ENCODE assay signal across 8 cellular contexts in genomic region chr17:81910840-81911276, GRCh38. TPM values are rescaled to one million over a fixed set of nuclear protein-coding genes. Genes with fewer than 3 reads are reported as not detected.
DNase-seq lines count a peak whose midpoint lies in the region; ATAC-seq and TF ChIP-seq lines count a peak whose summit lies in the region.

No MANE protein-coding gene starts in this region.

- intact Hi-C loops in Calu3 (cut with micrococcal nuclease; ENCODE audit: unreplicated experiment) (no loop called here), IMR-90 (cut with micrococcal nuclease) (no loop called here), sciatic nerve (cut with DNase I) (no loop called here)

- no peak overlapping the region; the same call in 1 of the 2 replicates for H3K56ac ChIP-seq in IMR-90 (ENCODE audit: extremely low read depth, insufficient read depth, low read length)

- H2BK15ac ChIP-seq in IMR-90 (ENCODE audit: low read depth, low read length): no peak overlapping the region

- no peak overlapping the region for H4K5ac ChIP-seq in IMR-90 (ENCODE audit: low read depth, low read length)

- no peak overlapping the region for H2BK5ac ChIP-seq in IMR-90 (ENCODE audit: low read depth, low read length, poor library complexity, severe bottlenecking)

- dilution Hi-C loops in IMR-90 (cut with HindIII; ENCODE audit: low sequenced_read_pairs, unreplicated experiment): no loop called here

- H4K8ac ChIP-seq in IMR-90 (ENCODE audit: low read depth in 2 of 2, low read length in 2 of 2): no peak overlapping the region

- in situ Hi-C loops in IMR-90 (cut with MboI; ENCODE audit: low sequenced_read_pairs): no loop called here

- H3K4me1 Mint-ChIP-seq in Calu3 (ENCODE audit: low read depth, unreplicated experiment): peaks cover 30% of the 10 kb centered on the region
- peaks cover 8% of the 10 kb centered on the region for H3K4me1 Mint-ChIP-seq in central memory CD8-positive, alpha-beta T cell

- no peaks in the 10 kb centered on the region for H3K9me3 Mint-ChIP-seq in Calu3 (ENCODE audit: low read depth, unreplicated experiment)
- no peaks in the 10 kb centered on the region for H3K9me3 Mint-ChIP-seq in central memory CD8-positive, alpha-beta T cell

- no peak for TF ChIP-seq RAD21 in IMR-90 (IDR thresholded peaks at IDR 0.05; ENCODE audit: low read length)

- H3K4ac ChIP-seq in IMR-90 (ENCODE audit: low read depth, low read length): peak overlapping the region; percentile 11; the same call in 1 of the 2 replicates

- H3K27ac ChIP-seq in IMR-90 (ENCODE audit: insufficient read depth, low read length) (peak overlapping the region; percentile 4; the same call in 1 of the 2 replicates), mucosa of rectum (ENCODE audit: low read depth in 2 of 2, low read length in 2 of 2) (peak overlapping the region; percentile 58 to 77)

- peak overlapping the region; percentile 90 for H3K4me3 ChIP-seq in IMR-90 (ENCODE audit: insufficient read depth, low read depth, low read length)
- peak overlapping the region; percentile 76 to 79 for H3K4me3 ChIP-seq in mucosa of rectum (ENCODE audit: low read length in 2 of 2)

- TF ChIP-seq POLR2A in IMR-90 (IDR thresholded peaks at IDR 0.05; ENCODE audit: low read depth, low read length): no peak

- H3K9me1 ChIP-seq in IMR-90 (ENCODE audit: insufficient read depth, low read length): peaks cover 8% of the 10 kb centered on the region; the same call in 1 of the 2 replicates

- no peak for TF ChIP-seq CTCF in Calu3 (IDR thresholded peaks at IDR 0.05; ENCODE audit: unreplicated experiment)
- no peak for TF ChIP-seq CTCF in IMR-90 (conservative IDR thresholded peaks at IDR 0.05; ENCODE audit: low read depth, low read length)

- H3K4me3 Mint-ChIP-seq in Calu3 (ENCODE audit: low read depth, unreplicated experiment): peak overlapping the region; percentile 78
- H3K4me3 Mint-ChIP-seq in central memory CD8-positive, alpha-beta T cell: peak overlapping the region; percentile 72

- H2AK9ac ChIP-seq in IMR-90 (replicated peaks; ENCODE audit: low read depth, low read length, poor library complexity): peak overlapping the region; percentile 93

- H2BK120ac ChIP-seq in IMR-90 (ENCODE audit: low read depth, low read length): no peak overlapping the region

- peak overlapping the region; percentile 65 for H3K4me2 ChIP-seq in IMR-90 (ENCODE audit: low read depth, low read length)

- no peaks in the 10 kb centered on the region for H3K27me3 Mint-ChIP-seq in Calu3 (ENCODE audit: unreplicated experiment)
- no peaks in the 10 kb centered on the region for H3K27me3 Mint-ChIP-seq in central memory CD8-positive, alpha-beta T cell

- no TSS peak for BruUV-seq in Calu3 (replicated peaks; lab: Mats Ljungman, UMichigan)
- no TSS peak for BruUV-seq in IMR-90 (replicated peaks; lab: Mats Ljungman, UMichigan)

- H3K14ac ChIP-seq in IMR-90 (replicated peaks; ENCODE audit: low read depth, low read length): 0 out of 2 replicates have a peak overlapping the region, but pooled peaks have one; percentile 33

- H3K4me1 ChIP-seq in IMR-90 (ENCODE audit: control insufficient read depth, insufficient read depth, low read length) (peaks cover 5% of the 10 kb centered on the region), mucosa of rectum (ENCODE audit: control insufficient read depth in 2 of 2, insufficient read depth in 2 of 2, low read length in 2 of 2) (peaks cover 10 to 12% of the 10 kb centered on the region in 2 donors)

- no peak for DNase-seq in Calu3
- no peak for DNase-seq in IMR-90
- no peak for DNase-seq in central memory CD8-positive, alpha-beta T cell (ENCODE audit: low spot score in 2 of 2)
- DNase-seq in OCI-M2 (lab: John Stamatoyannopoulos, UW; ENCODE audit: unreplicated experiment): no peak
- DNase-seq in sciatic nerve (ENCODE audit: low spot score): no peak
- DNase-seq in NCI-H226: no peak

- H3K36me3 Mint-ChIP-seq in Calu3 (ENCODE audit: insufficient read depth, unreplicated experiment): peaks cover 63% of the 10 kb centered on the region
- peaks cover 23% of the 10 kb centered on the region for H3K36me3 Mint-ChIP-seq in central memory CD8-positive, alpha-beta T cell (ENCODE audit: insufficient read depth)

- WGBS in IMR-90 (ENCODE audit: extremely low coverage in 2 of 2, insufficient read length in 1 of 2), 2 experiments: 1% methylated on average over 22 of the region's 55 CpGs; no CpG with 5 or more reads in 1 of the 2 experiments

- H3K79me1 ChIP-seq in IMR-90 (ENCODE audit: low read depth in 1 of 2, low read length in 2 of 2): peaks cover 7 to 38% of the 10 kb centered on the region in 2 experiments; a peak in 3 of 4 replicates

- H2AK5ac ChIP-seq in IMR-90 (ENCODE audit: low read depth, low read length): no peak overlapping the region

- H3K9ac ChIP-seq in IMR-90 (ENCODE audit: low read depth, low read length) (peak overlapping the region; percentile 55), mucosa of rectum (ENCODE audit: low read depth in 1 of 2, low read length in 2 of 2) (peak overlapping the region; percentile 61 to 76)

- POLR2A ChIA-PET in IMR-90 (lab: Charles Lee; ENCODE audit: unreplicated experiment): no interaction called here

- H4K91ac ChIP-seq in IMR-90 (ENCODE audit: insufficient read depth, low read depth, low read length): no peak overlapping the region

- H4K20me1 ChIP-seq in IMR-90 (ENCODE audit: insufficient read depth, low read length): peaks cover 27% of the 10 kb centered on the region

- H3K27me3 ChIP-seq in IMR-90 (ENCODE audit: control insufficient read depth, insufficient read depth, low read length) (no peaks in the 10 kb centered on the region), mucosa of rectum (ENCODE audit: control insufficient read depth in 2 of 2, insufficient read depth in 2 of 2, low read length in 2 of 2) (no peaks in the 10 kb centered on the region)

- no peaks in the 10 kb centered on the region for H3K9me3 ChIP-seq in IMR-90 (ENCODE audit: control insufficient read depth, insufficient read depth, low read length)
- H3K9me3 ChIP-seq in mucosa of rectum (ENCODE audit: control insufficient read depth in 2 of 2, low read length in 2 of 2): no peaks in the 10 kb centered on the region

- H2BK20ac ChIP-seq in IMR-90 (ENCODE audit: low read depth, low read length): no peak overlapping the region

- peak; percentile 32 for ATAC-seq in GM21423 (IDR thresholded peaks at IDR 0.05; ENCODE audit: unreplicated experiment)
- peak; percentile 45 for ATAC-seq in IMR-90 (ENCODE audit: low read depth)
- ATAC-seq in central memory CD8-positive, alpha-beta T cell (replicated peaks; ENCODE audit: extremely low read depth, poor library complexity, severe bottlenecking): peak; percentile 35
- no peak for ATAC-seq in sciatic nerve

- no peak overlapping the region for H3K18ac ChIP-seq in IMR-90 (ENCODE audit: low read depth, low read length)

- peak overlapping the region; percentile 89 for H2AFZ ChIP-seq in IMR-90 (replicated peaks; ENCODE audit: low read length, poor library complexity)

- no peak overlapping the region for H3K27ac Mint-ChIP-seq in Calu3 (ENCODE audit: unreplicated experiment)
- H3K27ac Mint-ChIP-seq in central memory CD8-positive, alpha-beta T cell (ENCODE audit: low read depth): no peak overlapping the region

- CTCF ChIA-PET in Calu3 (lab: Charles Lee): interaction anchor here (0.6 to 1.0 kb wide), 2 partner anchors 17 to 89 kb away, joined by 3 read pairs; partner anchors contain the start of gene MAFG
- CTCF ChIA-PET in IMR-90 (lab: Yijun Ruan, JAX): no interaction called here

- H3K36me3 ChIP-seq in IMR-90 (ENCODE audit: control insufficient read depth, insufficient read depth, low read length) (peaks cover 49% of the 10 kb centered on the region), mucosa of rectum (ENCODE audit: control insufficient read depth in 2 of 2, insufficient read depth in 2 of 2, low read length in 2 of 2) (peaks cover 41 to 53% of the 10 kb centered on the region in 2 donors)

- H3K23ac ChIP-seq in IMR-90 (ENCODE audit: low read depth, low read length): peak overlapping the region; percentile 58; the same call in 1 of the 2 replicates

TF ChIP-seq in IMR-90, 13 proteins besides CTCF, POLR2A, EP300 and RAD21:
- no peak for TF ChIP-seq CHD1 (IDR thresholded peaks at IDR 0.05; ENCODE audit: low read depth, low read length)
- TF ChIP-seq MXI1 (IDR thresholded peaks at IDR 0.05; ENCODE audit: borderline replicate concordance, low read depth, low read length): 0 out of 2 replicates have a peak, but pooled peaks have one; percentile 37

RNA-seq across cellular contexts. Expression of gene PCYT2, which starts 0.3 kb away (rescaled TPM):
- total RNA-seq in Calu3 (2022) (58.4 and 60.9 TPM in 2 replicates), IMR-90 (2012; rRNA removed) (31.9 and 37.3 TPM in 2 replicates), sciatic nerve (34.1 TPM)
- polyA plus RNA-seq in IMR-90 (2012; rRNA removed): 38.5 and 43.0 TPM in 2 replicates
- polyA plus RNA-seq in IMR-90 (2012; cell fraction: cytosol; rRNA removed): 21.7 and 31.1 TPM in 2 replicates
- 47.8 and 104 TPM in 2 replicates for polyA plus RNA-seq in IMR-90 (2012; cell fraction: nucleus; rRNA removed; ENCODE audit: low replicate concordance)

RNA-seq across cellular contexts. Expression of gene SIRT7, which starts 7.1 kb away (rescaled TPM):
- total RNA-seq in Calu3 (2022) (50.3 and 56.0 TPM in 2 replicates), IMR-90 (2012; rRNA removed) (13.9 and 14.5 TPM in 2 replicates), sciatic nerve (17.7 TPM)
- polyA plus RNA-seq in IMR-90 (2012; rRNA removed): 19.8 and 20.5 TPM in 2 replicates
- 8.3 and 10.9 TPM in 2 replicates for polyA plus RNA-seq in IMR-90 (2012; cell fraction: cytosol; rRNA removed)
- 74.8 and 246 TPM in 2 replicates for polyA plus RNA-seq in IMR-90 (2012; cell fraction: nucleus; rRNA removed; ENCODE audit: low replicate concordance)

RNA-seq across cellular contexts. Expression of gene NPB, which starts 8.8 kb away (rescaled TPM):
- total RNA-seq in Calu3 (2022) (0.27 and 0.47 TPM in 2 replicates), IMR-90 (2012; rRNA removed) (under 0.01 TPM in 1 of 2 replicates, not detected in the other), sciatic nerve (0.80 TPM)
- polyA plus RNA-seq in IMR-90 (2012; rRNA removed): 0.51 and 1.2 TPM in 2 replicates
- 6.3 and 8.4 TPM in 2 replicates for polyA plus RNA-seq in IMR-90 (2012; cell fraction: cytosol; rRNA removed)
- 0.63 and 1.9 TPM in 2 replicates for polyA plus RNA-seq in IMR-90 (2012; cell fraction: nucleus; rRNA removed; ENCODE audit: low replicate concordance)

RNA-seq across cellular contexts. Expression of gene MAFG, which starts 16.7 kb away (rescaled TPM):
- 36.1 and 37.9 TPM in 2 replicates for total RNA-seq in Calu3 (2022)
- total RNA-seq in IMR-90 (2012; rRNA removed): 6.1 and 6.4 TPM in 2 replicates
- 14.3 and 15.4 TPM in 2 replicates for polyA plus RNA-seq in IMR-90 (2012; rRNA removed)
- polyA plus RNA-seq in IMR-90 (2012; cell fraction: cytosol; rRNA removed): 12.4 and 15.1 TPM in 2 replicates
- 82.7 and 90.6 TPM in 2 replicates for polyA plus RNA-seq in IMR-90 (2012; cell fraction: nucleus; rRNA removed; ENCODE audit: low replicate concordance)
- total RNA-seq in sciatic nerve: 27.8 TPM

RNA-seq across cellular contexts. Expression of gene ANAPC11, which starts 19.3 kb away (rescaled TPM):
- total RNA-seq in Calu3 (2022) (110 and 113 TPM in 2 replicates), IMR-90 (2012; rRNA removed) (183 and 242 TPM in 2 replicates), sciatic nerve (58.2 TPM)
- polyA plus RNA-seq in IMR-90 (2012; rRNA removed): 387 and 508 TPM in 2 replicates
- polyA plus RNA-seq in IMR-90 (2012; cell fraction: cytosol; rRNA removed): 1,074 and 1,088 TPM in 2 replicates
- 252 and 310 TPM in 2 replicates for polyA plus RNA-seq in IMR-90 (2012; cell fraction: nucleus; rRNA removed; ENCODE audit: low replicate concordance)
